Comparison of ENCODE assay signal across 12 cellular contexts in genomic region chr17:694239-694638, GRCh38. TPM values are rescaled to one million over a fixed set of nuclear protein-coding genes. Genes with fewer than 3 reads are reported as not detected.
DNase-seq lines count a peak whose midpoint lies in the region; ATAC-seq and TF ChIP-seq lines count a peak whose summit lies in the region.
"Had no signal": no experiment of that assay in that cellular context is flagged by ENCODE, and none has a peak within 500 bp of the region (broad histone marks: within the 10 kb centered on the region; RNA-seq: fewer than 3 reads in every experiment).

No MANE protein-coding gene starts in this region.

- H3K27ac Mint-ChIP-seq in effector memory CD8-positive, alpha-beta T cell = no peak overlapping the region
- H3K27ac Mint-ChIP-seq in Calu3 (ENCODE audit: unreplicated experiment) = no peak overlapping the region
- H3K27ac Mint-ChIP-seq: activated CD4-positive, alpha-beta memory T cell treated with anti-CD3 and anti-CD28 coated beads, Interleukin-2, amount 10 ng/mL, durations not matched to agents 7 days and 5 days had no signal

- H3F3A ChIP-seq in PC-9 (ENCODE audit: insufficient read depth, low read depth) = peaks cover 31% of the 10 kb centered on the region

- H3K79me2 ChIP-seq in PC-9 (ENCODE audit: low read depth) = peaks cover 9% of the 10 kb centered on the region; the same call in 1 of the 2 replicates

- intact Hi-C loops in PC-9 (cut with micrococcal nuclease; ENCODE audit: unreplicated experiment) (loop anchor here (1.0 kb wide), 2 partner anchors 25 to 282 kb away; no protein-coding TSS in a partner anchor), left ventricle myocardium superior (cut with micrococcal nuclease) (no loop called here), Calu3 (cut with micrococcal nuclease; ENCODE audit: unreplicated experiment) (no loop called here)

- H3K4me1 Mint-ChIP-seq in effector memory CD8-positive, alpha-beta T cell (ENCODE audit: low read depth in 2 of 2) = peaks cover 0 to 6% of the 10 kb centered on the region in 2 donors
- no peaks in the 10 kb centered on the region for H3K4me1 Mint-ChIP-seq in Calu3 (ENCODE audit: low read depth, unreplicated experiment)
- H3K4me1 Mint-ChIP-seq: activated CD4-positive, alpha-beta memory T cell treated with anti-CD3 and anti-CD28 coated beads, Interleukin-2, amount 10 ng/mL, durations not matched to agents 7 days and 5 days had no signal

- H3K9me3 ChIP-seq in PC-9 (ENCODE audit: insufficient read depth, low read depth) = no peaks in the 10 kb centered on the region
- H3K9me3 ChIP-seq: Caco-2, neutrophil had no signal

- no peak for TF ChIP-seq CTCF in PC-9 (conservative IDR thresholded peaks at IDR 0.05)
- no peak for TF ChIP-seq CTCF in epithelial cell of esophagus (IDR thresholded peaks at IDR 0.05; ENCODE audit: insufficient read depth, low read depth, low read length, missing control alignments)
- TF ChIP-seq CTCF in Calu3 (IDR thresholded peaks at IDR 0.05; ENCODE audit: unreplicated experiment) = no peak

- H3K4me3 ChIP-seq in PC-9 = peak overlapping the region; percentile 31; the same call in 1 of the 2 replicates
- H3K4me3 ChIP-seq in epithelial cell of esophagus (ENCODE audit: low read length) = no peak overlapping the region

- H3K27me3 Mint-ChIP-seq in effector memory CD8-positive, alpha-beta T cell = no peaks in the 10 kb centered on the region
- H3K27me3 Mint-ChIP-seq in Calu3 (ENCODE audit: unreplicated experiment) = no peaks in the 10 kb centered on the region
- H3K27me3 Mint-ChIP-seq: activated CD4-positive, alpha-beta memory T cell treated with anti-CD3 and anti-CD28 coated beads, Interleukin-2, amount 10 ng/mL, durations not matched to agents 7 days and 5 days had no signal

- H3K4me2 ChIP-seq in PC-9 = peak overlapping the region; percentile 77

- H2AFZ ChIP-seq in PC-9 = no peak overlapping the region

- peak overlapping the region; percentile 84 for H3K27ac ChIP-seq in PC-9
- H3K27ac ChIP-seq: neutrophil had no signal

- H4K20me1 ChIP-seq in PC-9 (ENCODE audit: insufficient read depth) = no peaks in the 10 kb centered on the region

- H3K4me1 ChIP-seq in PC-9 (replicated peaks; ENCODE audit: insufficient read depth) = peaks cover 52% of the 10 kb centered on the region
- H3K4me1 ChIP-seq: Caco-2 had no signal

- H3K4me3 Mint-ChIP-seq in effector memory CD8-positive, alpha-beta T cell = no peak overlapping the region
- no peak overlapping the region for H3K4me3 Mint-ChIP-seq in Calu3 (ENCODE audit: low read depth, unreplicated experiment)
- H3K4me3 Mint-ChIP-seq: activated CD4-positive, alpha-beta memory T cell treated with anti-CD3 and anti-CD28 coated beads, Interleukin-2, amount 10 ng/mL, durations not matched to agents 7 days and 5 days had no signal

- POLR2A ChIA-PET in PC-9 (lab: Charles Lee; ENCODE audit: unreplicated experiment) = interaction anchor here (0.7 kb wide), 1 partner anchor 145 kb away, joined by 3 read pairs; no protein-coding TSS in a partner anchor

- no peaks in the 10 kb centered on the region for H3K9me2 ChIP-seq in PC-9 (ENCODE audit: insufficient read depth)

- CTCF ChIA-PET in PC-9 (lab: Charles Lee) (no interaction called here), Calu3 (lab: Charles Lee) (interaction anchor here (0.5 kb wide), 1 partner anchor 265 kb away, joined by 3 read pairs; no protein-coding TSS in a partner anchor)

- DNase-seq in AG20443 (ENCODE audit: low spot score) (peak; percentile 82), PC-9 (peak; percentile 80 to 98), epithelial cell of esophagus (ENCODE audit: low read depth) (peak; percentile 94), myocyte (ENCODE audit: low read depth) (peak; percentile 61), left ventricle myocardium superior (no peak), Calu3 (no peak)
- no peak for DNase-seq in effector memory CD8-positive, alpha-beta T cell
- DNase-seq: activated CD4-positive, alpha-beta memory T cell treated with anti-CD3 and anti-CD28 coated beads, Interleukin-2, amount 10 ng/mL, durations not matched to agents 7 days and 5 days; Caco-2; NCI-H187 treated with DMSO at 0.1 percent for 48 hours had no signal

- peaks cover 65% of the 10 kb centered on the region for H3K36me3 Mint-ChIP-seq in effector memory CD8-positive, alpha-beta T cell (ENCODE audit: insufficient read depth)
- peaks cover 24% of the 10 kb centered on the region for H3K36me3 Mint-ChIP-seq in Calu3 (ENCODE audit: insufficient read depth, unreplicated experiment)

- H3K27me3 ChIP-seq in PC-9 (ENCODE audit: insufficient read depth, low read depth) = no peaks in the 10 kb centered on the region
- H3K27me3 ChIP-seq: neutrophil had no signal

- peaks cover 25% of the 10 kb centered on the region for H3K36me3 ChIP-seq in PC-9 (ENCODE audit: low read depth)

- ATAC-seq in effector memory CD8-positive, alpha-beta T cell (replicated peaks) = no peak
- no peak for ATAC-seq in left ventricle myocardium superior
- ATAC-seq in HG03521 (IDR thresholded peaks at IDR 0.05; ENCODE audit: unreplicated experiment) = no peak

- BruUV-seq in PC-9 (replicated peaks; lab: Mats Ljungman, UMichigan) = no TSS peak
- no TSS peak for BruUV-seq in Calu3 (replicated peaks; lab: Mats Ljungman, UMichigan)

- H3K9me3 Mint-ChIP-seq in effector memory CD8-positive, alpha-beta T cell = no peaks in the 10 kb centered on the region
- H3K9me3 Mint-ChIP-seq in Calu3 (ENCODE audit: low read depth, unreplicated experiment) = no peaks in the 10 kb centered on the region
- H3K9me3 Mint-ChIP-seq: activated CD4-positive, alpha-beta memory T cell treated with anti-CD3 and anti-CD28 coated beads, Interleukin-2, amount 10 ng/mL, durations not matched to agents 7 days and 5 days had no signal

RNA-seq across cellular contexts. Expression of gene VPS53, which starts 20.4 kb away (rescaled TPM):
- total RNA-seq in PC-9 (2021) = 71.5 and 77.6 TPM in 2 replicates
- total RNA-seq in myocyte = 10.6 and 10.8 TPM in 2 replicates
- polyA plus RNA-seq in myocyte (2012) = 28.2 TPM
- total RNA-seq in left ventricle myocardium superior = 35.4 TPM
- total RNA-seq in Calu3 (2022) = 63.8 and 65.7 TPM in 2 replicates

RNA-seq across cellular contexts. Expression of gene TLCD3A, which starts 38.2 kb away (rescaled TPM):
- total RNA-seq in PC-9 (2021) (13.4 and 29.4 TPM in 2 replicates), myocyte (10.2 and 11.3 TPM in 2 replicates), left ventricle myocardium superior (2.3 TPM), Calu3 (2022) (18.4 and 20.3 TPM in 2 replicates)
- 17.7 TPM for polyA plus RNA-seq in myocyte (2012)

RNA-seq across cellular contexts. Expression of gene GEMIN4, which starts 57.8 kb away (rescaled TPM):
- total RNA-seq in PC-9 (2021) (41.4 and 47.4 TPM in 2 replicates), myocyte (11.4 TPM in 2 replicates), left ventricle myocardium superior (14.1 TPM), Calu3 (2022) (30.6 and 31.0 TPM in 2 replicates)
- 12.2 TPM for polyA plus RNA-seq in myocyte (2012)

Comparison
In these comparisons a context has a peak if more than half of its experiments do, and no peak if none do; other contexts are left out.
1. DNase-seq: peak in AG20443 (single experiment), PC-9 (2 of 2), epithelial cell of esophagus (single experiment) and myocyte (single experiment); none in effector memory CD8-positive, alpha-beta T cell (0 of 3), left ventricle myocardium superior (single experiment) and Calu3 (single experiment).